8 cellular contexts compared by ENCODE assay signal in genomic region chr6:107459283-107460073, GRCh38. TPM values are rescaled to one million over a fixed set of nuclear protein-coding genes. Genes with fewer than 3 reads are reported as not detected.
DNase-seq lines count a peak whose midpoint lies in the region; ATAC-seq, FAIRE-seq and TF ChIP-seq lines count a peak whose summit lies in the region.

A gene with protein sequence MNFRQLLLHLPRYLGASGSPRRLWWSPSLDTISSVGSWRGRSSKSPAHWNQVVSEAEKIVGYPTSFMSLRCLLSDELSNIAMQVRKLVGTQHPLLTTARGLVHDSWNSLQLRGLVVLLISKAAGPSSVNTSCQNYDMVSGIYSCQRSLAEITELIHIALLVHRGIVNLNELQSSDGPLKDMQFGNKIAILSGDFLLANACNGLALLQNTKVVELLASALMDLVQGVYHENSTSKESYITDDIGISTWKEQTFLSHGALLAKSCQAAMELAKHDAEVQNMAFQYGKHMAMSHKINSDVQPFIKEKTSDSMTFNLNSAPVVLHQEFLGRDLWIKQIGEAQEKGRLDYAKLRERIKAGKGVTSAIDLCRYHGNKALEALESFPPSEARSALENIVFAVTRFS (minus strand): TSS chr6:107459564. CDS start chr6:107459285, 279 bp downstream.

- H3K9me3 ChIP-seq in keratinocyte (ENCODE audit: control insufficient read depth, low read depth, low read length) = no peaks in the 10 kb centered on the region

- peak; percentile 98 for DNase-seq in Ammon's horn (ENCODE audit: low spot score)
- DNase-seq in NCI-H446 treated with DMSO at 0.1 percent for 48 hours (lab: John Stamatoyannopoulos, UW) = peak; percentile 92
- DNase-seq in cerebellar cortex (ENCODE audit: low spot score) = peak; percentile 98
- DNase-seq in keratinocyte (ENCODE audit: low read depth, low spot score) = peak; percentile 81
- peak; percentile 91 to 97 for DNase-seq in stimulated activated CD4-positive, alpha-beta T cell treated with anti-CD3 and anti-CD28 coated beads, Interleukin-15, amount 100 ng/mL, for 1 hour (ENCODE audit: low read depth in 1 of 2, low spot score in 1 of 2)

- peak; percentile 56 to 65 (median 59) for TF ChIP-seq CTCF in keratinocyte (optimal IDR thresholded peaks at IDR 0.05 in 1 of 3, IDR thresholded peaks at IDR 0.05 in 1 of 3, conservative IDR thresholded peaks at IDR 0.05 in 1 of 3; ENCODE audit: extremely low read depth in 1 of 3, insufficient read depth in 2 of 3, low read length in 3 of 3)

- H3K9me1 ChIP-seq in keratinocyte (ENCODE audit: control insufficient read depth, extremely low read depth, insufficient read depth, low read length) = no peaks in the 10 kb centered on the region

- FAIRE-seq in keratinocyte (lab: Jason Lieb, UNC) = peak; percentile 85

- H3K4me1 ChIP-seq in keratinocyte (ENCODE audit: control insufficient read depth, extremely low read depth, insufficient read depth, low read length) = peaks cover 5% of the 10 kb centered on the region

- H3K27ac ChIP-seq in keratinocyte (ENCODE audit: control insufficient read depth, insufficient read depth, low read length) = peak within 1 kb of the TSS; percentile 70

- H3K79me2 ChIP-seq in keratinocyte (ENCODE audit: control insufficient read depth, insufficient read depth, low read length) = peaks cover 12% of the 10 kb centered on the region

- H3K27me3 ChIP-seq in keratinocyte (ENCODE audit: control insufficient read depth, extremely low read depth, insufficient read depth, low read length) = no peaks in the 10 kb centered on the region

- H2AFZ ChIP-seq in keratinocyte (ENCODE audit: control insufficient read depth, low read length) = peak within 1 kb of the TSS; percentile 99

- ATAC-seq in GM19043 (IDR thresholded peaks at IDR 0.05; ENCODE audit: low read depth, unreplicated experiment) = peak; percentile 88
- ATAC-seq in HG03378 (IDR thresholded peaks at IDR 0.05; ENCODE audit: unreplicated experiment) = peak; percentile 92
- peak; percentile 94 for ATAC-seq in activated CD4-positive, CD25-positive, alpha-beta regulatory T cell treated with anti-CD3 and anti-CD28 coated beads, Interleukin-2, amount 50 U/mL, for 24 hours

- dilution Hi-C loops in keratinocyte (cut with MboI; ENCODE audit: extremely low pct_ligation_motif_present, low sequenced_read_pairs) = no loop called here

- no peaks in the 10 kb centered on the region for H3K36me3 ChIP-seq in keratinocyte (ENCODE audit: control insufficient read depth in 2 of 2, extremely low read depth in 1 of 2, insufficient read depth in 2 of 2, low read length in 2 of 2)

- no peaks in the 10 kb centered on the region for H4K20me1 ChIP-seq in keratinocyte (ENCODE audit: control insufficient read depth, extremely low read depth, insufficient read depth, low read length)

- H3K9ac ChIP-seq in keratinocyte (ENCODE audit: control insufficient read depth, extremely low read depth, insufficient read depth, low read length) = peak within 1 kb of the TSS; percentile 91

- peak within 1 kb of the TSS; percentile 80 for H3K4me2 ChIP-seq in keratinocyte (ENCODE audit: control insufficient read depth, extremely low read depth, insufficient read depth, low read depth, low read length)

- peak within 1 kb of the TSS; percentile 95 to 99 (median 97) for H3K4me3 ChIP-seq in keratinocyte (ENCODE audit: control insufficient read depth in 2 of 3, extremely low read depth in 1 of 3, insufficient read depth in 2 of 3, low read depth in 1 of 3, low read length in 3 of 3)

RNA-seq across cellular contexts. Expression of the gene that starts here (rescaled TPM):
- polyA plus RNA-seq in keratinocyte = 9.5 to 12.5 TPM (median 11.5 TPM) in 3 replicates
- polyA plus RNA-seq in keratinocyte (2011; ENCODE audit: low read depth) = 4.3 TPM
- polyA plus RNA-seq in keratinocyte (2011; cell fraction: cytosol; rRNA removed) = 7.2 and 12.3 TPM in 2 replicates
- polyA plus RNA-seq in keratinocyte (2011; cell fraction: nucleus; rRNA removed) = 7.7 and 8.1 TPM in 2 replicates
- 7.1 and 8.5 TPM in 2 replicates for polyA plus RNA-seq in keratinocyte (2012; ENCODE audit: low replicate concordance)
- 11.7 to 18.1 TPM (median 17.1 TPM) in 3 replicates for polyA minus RNA-seq in keratinocyte
- 8.2 TPM for polyA minus RNA-seq in keratinocyte (2011; cell fraction: cytosol; rRNA and poly(A)+ RNA removed)
- polyA minus RNA-seq in keratinocyte (2011; cell fraction: nucleus; rRNA and poly(A)+ RNA removed) = 13.5 and 13.7 TPM in 2 replicates

Comparison
In these comparisons a context has a peak if more than half of its experiments do, and no peak if none do; other contexts are left out.
1. Peak in every context shown above with its lines: DNase-seq, ATAC-seq, H3K4me3 ChIP-seq and H3K27ac ChIP-seq.